25 cellular contexts compared by ENCODE assay signal in the genomic region with DNA sequence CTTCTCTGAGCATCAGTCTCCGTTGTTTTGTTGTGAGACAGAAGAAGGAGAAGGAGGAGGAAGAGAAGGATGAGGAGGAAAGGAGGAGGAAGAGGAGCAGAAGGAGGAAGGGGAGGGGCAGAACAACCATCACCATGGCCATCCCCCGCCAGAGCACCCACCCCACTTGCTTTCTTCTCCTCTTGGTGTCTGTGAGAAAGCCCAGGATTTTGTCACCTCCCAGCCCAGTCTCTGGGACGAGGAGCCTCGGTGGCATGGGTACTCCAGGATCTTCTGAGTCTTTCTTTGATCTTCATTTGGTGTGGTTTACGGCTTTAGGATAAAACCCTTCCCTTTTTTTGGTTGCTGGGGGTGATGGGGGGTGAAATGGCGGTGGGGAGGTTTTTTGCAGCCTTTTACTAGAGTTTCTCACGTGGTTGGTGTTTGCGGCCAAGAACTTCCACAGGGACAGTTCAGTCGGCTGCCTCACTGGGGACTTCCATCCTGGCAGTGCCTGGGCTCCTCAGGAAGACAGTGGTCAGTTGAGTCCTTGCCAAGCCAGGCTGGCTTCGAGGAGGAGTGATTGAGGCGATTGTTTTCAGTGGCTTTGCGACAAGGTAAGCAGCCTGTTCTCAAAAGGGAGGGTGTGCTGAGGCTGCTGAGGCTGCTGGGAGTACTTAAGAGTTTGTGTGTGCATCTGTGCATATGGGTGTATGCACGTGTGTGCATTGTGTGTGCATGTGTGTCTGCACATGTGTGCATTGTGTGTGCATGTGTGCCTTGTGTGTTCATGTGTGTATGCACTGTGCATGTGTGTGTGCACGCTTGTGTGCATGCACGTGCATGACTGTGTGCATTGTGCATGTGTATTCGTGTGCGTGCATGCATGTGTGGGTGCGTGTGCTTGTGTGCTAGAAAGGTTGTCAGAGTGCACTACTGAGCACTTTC.
DNase-seq lines count a peak whose midpoint lies in the region; ATAC-seq and TF ChIP-seq lines count a peak whose summit lies in the region.
"Had no signal": no experiment of that assay in that cellular context is flagged by ENCODE, and none has a peak within 500 bp of the region (broad histone marks: within the 10 kb centered on the region; RNA-seq: fewer than 3 reads in every experiment).

No MANE protein-coding gene starts in this region.

- no peak overlapping the region for H2AFZ ChIP-seq in fibroblast of lung (ENCODE audit: low read length)

- no peaks in the 10 kb centered on the region for H3K27me3 ChIP-seq in right atrium auricular region
- H3K27me3 ChIP-seq in right cardiac atrium (ENCODE audit: control insufficient read depth, insufficient read depth) = no peaks in the 10 kb centered on the region
- no peaks in the 10 kb centered on the region for H3K27me3 ChIP-seq in fibroblast of lung (ENCODE audit: control insufficient read depth, insufficient read depth, low read length)
- peaks cover 0 to 7% of the 10 kb centered on the region in 2 donors for H3K27me3 ChIP-seq in tibial artery
- H3K27me3 ChIP-seq: cardiac muscle cell, colonic mucosa, upper lobe of left lung had no signal

- H4K20me1 ChIP-seq in fibroblast of lung (ENCODE audit: control insufficient read depth, extremely low read depth, insufficient read depth, low read length) = no peaks in the 10 kb centered on the region

- DNase-seq in right atrium auricular region (ENCODE audit: low spot score) = peak; percentile 34
- no peak for DNase-seq in right cardiac atrium
- peak; percentile 82 for DNase-seq in RPMI7951 (ENCODE audit: low read depth)
- no peak for DNase-seq in fibroblast of lung (ENCODE audit: low read depth in 2 of 2)
- DNase-seq in tibial artery = no peak
- no peak for DNase-seq in NCI-H187 treated with DMSO at 0.1 percent for 48 hours (lab: John Stamatoyannopoulos, UW)
- DNase-seq in AG20443 (ENCODE audit: low spot score) = no peak
- DNase-seq: activated B cell treated with CpG ODN at 0.5 μM for 24 hours; activated CD4-positive, alpha-beta T cell treated with anti-CD3 and anti-CD28 coated beads, Interleukin-2, amount 10 ng/mL, durations not matched to agents 7 days and 5 days; anterior cingulate cortex; CD8-positive, alpha-beta T cell; colonic mucosa; effector memory CD4-positive, alpha-beta T cell; EL; kidney; left ventricle myocardium superior; NCI-H446 treated with DMSO at 0.1 percent for 48 hours; NCI-H82; stimulated activated naive B cell treated with anti-CD40 and anti-IgM and Interleukin-4, amounts not matched to agents 10 μg/mL and 1 μg/mL and 100 μg/mL, for 72 hours; substantia nigra; upper lobe of left lung had no signal

- no peak for TF ChIP-seq CTCF in right atrium auricular region (IDR thresholded peaks at IDR 0.05)
- TF ChIP-seq CTCF in fibroblast of lung (conservative IDR thresholded peaks at IDR 0.05 in 1 of 2, IDR thresholded peaks at IDR 0.05 in 1 of 2; ENCODE audit: low read depth in 1 of 2, low read length in 2 of 2) = no peak
- TF ChIP-seq CTCF in tibial artery (IDR thresholded peaks at IDR 0.05) = no peak

- ATAC-seq in right cardiac atrium = no peak
- ATAC-seq in HG03342 (IDR thresholded peaks at IDR 0.05; ENCODE audit: unreplicated experiment) = no peak
- ATAC-seq: CD8-positive, alpha-beta T cell; stimulated activated naive B cell treated with anti-CD40 and anti-IgM and Interleukin-4, amounts not matched to agents 10 μg/mL and 1 μg/mL and 100 μg/mL, for 72 hours had no signal

- H3K36me3 ChIP-seq in right atrium auricular region = no peaks in the 10 kb centered on the region
- H3K36me3 ChIP-seq in fibroblast of lung (ENCODE audit: control insufficient read depth, insufficient read depth, low read length) = no peaks in the 10 kb centered on the region
- no peaks in the 10 kb centered on the region for H3K36me3 ChIP-seq in tibial artery
- H3K36me3 ChIP-seq: cardiac muscle cell, colonic mucosa, upper lobe of left lung had no signal

- no peak overlapping the region for H3K9ac ChIP-seq in fibroblast of lung (ENCODE audit: insufficient read depth, low read length)

- peaks cover 0 to 5% of the 10 kb centered on the region in 2 donors for H3K9me3 ChIP-seq in right atrium auricular region
- no peaks in the 10 kb centered on the region for H3K9me3 ChIP-seq in right cardiac atrium (ENCODE audit: control insufficient read depth, low read length)
- no peaks in the 10 kb centered on the region for H3K9me3 ChIP-seq in fibroblast of lung (ENCODE audit: control insufficient read depth, insufficient read depth, low read depth, low read length)
- peaks cover 0 to 11% (median 6%) of the 10 kb centered on the region in 3 donors for H3K9me3 ChIP-seq in tibial artery
- H3K9me3 ChIP-seq: colonic mucosa had no signal

- no peak overlapping the region for H3K4me3 ChIP-seq in right atrium auricular region
- H3K4me3 ChIP-seq in right cardiac atrium (ENCODE audit: low read length) = no peak overlapping the region
- no peak overlapping the region for H3K4me3 ChIP-seq in fibroblast of lung (replicated peaks in 1 of 4; ENCODE audit: control extremely low read depth in 1 of 4, insufficient read depth in 1 of 4, low read depth in 3 of 4, low read length in 4 of 4)
- no peak overlapping the region for H3K4me3 ChIP-seq in tibial artery
- H3K4me3 ChIP-seq: cardiac muscle cell, colonic mucosa, skin epidermis, upper lobe of left lung had no signal

- H3K4me1 ChIP-seq in right atrium auricular region (no peaks in the 10 kb centered on the region), right cardiac atrium (ENCODE audit: control insufficient read depth, insufficient read depth, low read length) (no peaks in the 10 kb centered on the region), fibroblast of lung (ENCODE audit: control insufficient read depth, extremely low read depth, insufficient read depth, low read length) (peaks cover 8% of the 10 kb centered on the region), tibial artery (no peaks in the 10 kb centered on the region)
- H3K4me1 ChIP-seq: colonic mucosa, upper lobe of left lung had no signal

- no peaks in the 10 kb centered on the region for H3K79me2 ChIP-seq in fibroblast of lung (ENCODE audit: control insufficient read depth, insufficient read depth, low read length)

- H3K27ac ChIP-seq in right atrium auricular region = no peak overlapping the region
- no peak overlapping the region for H3K27ac ChIP-seq in right cardiac atrium (ENCODE audit: low read length)
- H3K27ac ChIP-seq in fibroblast of lung (ENCODE audit: insufficient read depth, low read length) = peak overlapping the region; percentile 67
- no peak overlapping the region for H3K27ac ChIP-seq in tibial artery
- H3K27ac ChIP-seq: cardiac muscle cell, colonic mucosa, HL-60, skin epidermis, upper lobe of left lung had no signal

- intact Hi-C loops in right cardiac atrium (cut with DNase I) = no loop called here
- intact Hi-C loops in tibial artery (cut with DNase I; ENCODE audit: low total_unique reads) = no loop called here

- no peak overlapping the region for H3K4me2 ChIP-seq in fibroblast of lung (ENCODE audit: extremely low read depth, insufficient read depth, low read length)

- WGBS in right cardiac atrium = 69% methylated on average over 18 of the region's 18 CpGs

Comparison
In these comparisons a context has a peak if more than half of its experiments do, and no peak if none do; other contexts are left out.
1. DNase-seq: peak in right atrium auricular region (single experiment) and RPMI7951 (single experiment); none in right cardiac atrium (0 of 3), fibroblast of lung (0 of 2), tibial artery (0 of 2), NCI-H187 treated with DMSO at 0.1 percent for 48 hours (single experiment) and AG20443 (single experiment).